ENCODE assay signal across 8 cellular contexts in genomic region chr2:74581463-74581862, GRCh38.
"Had no signal": no experiment of that assay in that cellular context is flagged by ENCODE, and none has a peak within 500 bp of the region (broad histone marks: within the 10 kb centered on the region; RNA-seq: fewer than 3 reads in every experiment).

No MANE protein-coding gene starts in this region.

- ATAC-seq: GM12878 had no signal

- FAIRE-seq: G401.6, GM12878, GM12891, GM12892, GM18507, GM19239 had no signal

- H3K4me3 ChIP-seq: GM12878 had no signal

- DNase-seq: GDM1, GF-D8 had no signal
